Comparison of ENCODE assay signal across 1 cellular context in the genomic region with DNA sequence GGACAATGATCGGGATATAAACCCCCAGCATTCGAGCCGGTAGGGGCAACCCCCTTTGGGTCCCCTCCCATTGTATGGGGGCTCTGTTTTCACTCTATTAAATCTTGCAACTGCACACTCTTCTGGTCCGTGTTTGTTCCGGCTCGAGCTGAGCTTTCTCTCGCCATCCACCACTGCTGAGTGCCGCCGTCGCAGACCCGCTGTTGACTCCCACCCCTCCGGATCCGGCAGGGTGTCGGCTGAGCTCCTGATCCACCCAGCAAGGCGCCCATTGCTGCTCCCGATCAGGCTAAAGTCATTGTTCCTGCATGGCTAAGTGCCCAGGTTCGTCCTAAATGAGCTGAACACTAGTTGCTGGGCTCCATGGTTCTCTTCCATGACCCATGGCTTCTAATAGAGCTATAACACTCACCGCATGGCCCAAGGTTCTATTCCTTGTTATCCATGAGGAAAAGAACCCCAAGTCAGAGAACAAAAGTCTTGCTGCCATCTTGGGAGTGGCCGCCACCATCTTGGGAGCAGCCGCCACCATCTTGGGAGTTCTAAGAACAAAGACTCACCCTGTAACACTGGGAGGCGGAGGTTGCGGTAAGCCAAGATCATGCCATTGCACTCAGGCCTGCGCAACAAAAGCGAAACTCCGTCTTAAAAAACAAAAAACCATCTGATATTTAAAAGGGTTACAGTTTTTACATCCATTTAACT.
TF ChIP-seq lines count a peak whose summit lies in the region.

No MANE protein-coding gene starts in this region.

TF ChIP-seq in H1, 55 proteins besides CTCF, POLR2A, EP300 and RAD21:
- no peak for TF ChIP-seq RXRA (IDR thresholded peaks at IDR 0.05; ENCODE audit: insufficient read depth, low read depth, low read length)
- peak; percentile 78; the same call in 1 of the 2 replicates for TF ChIP-seq YY1 (IDR thresholded peaks at IDR 0.05; ENCODE audit: low read depth, low read length)
